Comparison of ENCODE assay signal across 8 cellular contexts in the genomic region with DNA sequence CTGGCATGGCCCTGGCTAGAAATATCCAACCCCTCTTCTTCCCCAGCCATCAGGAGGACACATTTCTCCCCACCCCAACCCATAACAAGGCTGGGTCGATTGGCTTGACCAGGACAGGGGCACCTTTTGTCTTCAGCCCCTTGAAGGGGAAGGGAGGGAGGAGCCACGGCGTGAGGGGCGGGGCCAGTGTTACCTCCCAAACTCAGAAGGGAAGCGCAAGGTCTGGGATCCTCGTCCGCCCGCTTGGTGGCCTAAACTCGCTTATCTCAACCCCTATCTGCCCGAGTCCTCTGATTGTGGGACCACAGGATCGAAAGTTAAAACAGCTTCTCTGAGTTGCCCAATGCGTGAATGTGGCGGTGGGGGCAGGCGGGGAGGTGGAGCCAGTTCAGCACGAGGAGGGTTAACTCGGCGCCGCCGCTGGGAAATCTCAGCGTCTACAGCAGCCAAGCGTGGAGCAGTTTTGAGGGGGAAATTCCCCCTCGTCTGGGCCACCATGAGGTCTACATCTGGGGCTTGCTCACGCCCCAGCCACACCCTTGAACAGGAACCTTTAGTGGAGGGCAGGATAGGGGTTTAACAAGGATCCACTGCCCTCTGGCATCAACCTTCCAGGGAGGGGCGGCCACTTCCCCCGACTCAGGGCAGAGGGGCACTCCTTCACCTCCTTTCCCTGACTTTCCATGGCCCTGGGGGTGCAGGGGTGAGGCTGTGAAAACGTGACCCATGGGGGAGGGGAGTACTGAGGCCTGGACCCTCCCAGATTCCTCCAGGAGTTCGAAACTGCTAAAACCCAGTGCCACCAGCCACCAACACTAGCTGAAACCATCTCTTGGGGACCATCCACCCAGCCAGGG. TPM values are rescaled to one million over a fixed set of nuclear protein-coding genes. Genes with fewer than 3 reads are reported as not detected.
DNase-seq lines count a peak whose midpoint lies in the region; ATAC-seq, FAIRE-seq and TF ChIP-seq lines count a peak whose summit lies in the region.

No MANE protein-coding gene starts in this region.

- TF ChIP-seq POLR2A in A549 (IDR thresholded peaks at IDR 0.05; ENCODE audit: low read length): peak; percentile 26; the same call in 1 of the 2 replicates

- H3K27me3 ChIP-seq in keratinocyte (ENCODE audit: control insufficient read depth, extremely low read depth, insufficient read depth, low read length): no peaks in the 10 kb centered on the region
- H3K27me3 ChIP-seq in BE2C: no peaks in the 10 kb centered on the region

- H3K9ac ChIP-seq in keratinocyte (ENCODE audit: control insufficient read depth, extremely low read depth, insufficient read depth, low read length): peak overlapping the region; percentile 100

- H3K27ac ChIP-seq in A549 (peak overlapping the region; percentile 92 to 98), keratinocyte (ENCODE audit: control insufficient read depth, insufficient read depth, low read length) (peak overlapping the region; percentile 100)

- peaks cover 3% of the 10 kb centered on the region for H4K20me1 ChIP-seq in keratinocyte (ENCODE audit: control insufficient read depth, extremely low read depth, insufficient read depth, low read length)

- FAIRE-seq in A549 (lab: Jason Lieb, UNC): no peak
- no peak for FAIRE-seq in keratinocyte (lab: Jason Lieb, UNC)

- H3K4me1 Mint-ChIP-seq in brain: peaks cover 49% of the 10 kb centered on the region

- TF ChIP-seq EP300 in A549 (IDR thresholded peaks at IDR 0.05): no peak

- H3K36me3 ChIP-seq in keratinocyte (ENCODE audit: control insufficient read depth in 2 of 2, extremely low read depth in 1 of 2, insufficient read depth in 2 of 2, low read length in 2 of 2): peaks cover 16 to 28% of the 10 kb centered on the region in 2 experiments
- no peaks in the 10 kb centered on the region for H3K36me3 ChIP-seq in BE2C

- peaks cover 22% of the 10 kb centered on the region for H3K79me2 ChIP-seq in keratinocyte (ENCODE audit: control insufficient read depth, insufficient read depth, low read length)

- H3K27me3 Mint-ChIP-seq in brain: no peaks in the 10 kb centered on the region

- ATAC-seq in A549 (peak; percentile 55 to 70), GM19025 (IDR thresholded peaks at IDR 0.05; ENCODE audit: low read depth, unreplicated experiment) (peak; percentile 63), HG03571 (IDR thresholded peaks at IDR 0.05; ENCODE audit: unreplicated experiment) (peak; percentile 53)

- TF ChIP-seq RAD21 in A549 (conservative IDR thresholded peaks at IDR 0.05 in 1 of 2, IDR thresholded peaks at IDR 0.05 in 1 of 2): no peak

- peak; percentile 64 to 75 for DNase-seq in A549 (ENCODE audit: low read depth in 1 of 2, low spot score in 1 of 2)
- DNase-seq in T1000 (lab: John Stamatoyannopoulos, UW): peak; percentile 73
- no peak for DNase-seq in keratinocyte (ENCODE audit: low read depth, low spot score)
- DNase-seq in stimulated activated CD4-positive, alpha-beta T cell treated with anti-CD3 and anti-CD28 coated beads, Interleukin-2, amount 100 ng/mL, for 4 hours (ENCODE audit: low read depth): peak; percentile 72
- no peak for DNase-seq in BE2C

- CTCF ChIA-PET in A549 (lab: Yijun Ruan, JAX): interaction anchor here (0.9 to 13.4 kb wide), 18 partner anchors 12 to 422 kb away, joined by 3 to 440 read pairs (median 21); a partner anchor contains a TSS

- H3K4me2 ChIP-seq in A549 (peak overlapping the region; percentile 98), keratinocyte (ENCODE audit: control insufficient read depth, extremely low read depth, insufficient read depth, low read depth, low read length) (peak overlapping the region; percentile 99)

- no peaks in the 10 kb centered on the region for H3K9me3 ChIP-seq in A549
- H3K9me3 ChIP-seq in keratinocyte (ENCODE audit: control insufficient read depth, low read depth, low read length): no peaks in the 10 kb centered on the region
- no peaks in the 10 kb centered on the region for H3K9me3 ChIP-seq in BE2C

- peak overlapping the region; percentile 59 for H3K4me3 ChIP-seq in A549
- H3K4me3 ChIP-seq in keratinocyte (ENCODE audit: control insufficient read depth in 2 of 3, extremely low read depth in 1 of 3, insufficient read depth in 2 of 3, low read depth in 1 of 3, low read length in 3 of 3): peak overlapping the region; percentile 79 to 97 (median 91)
- no peak overlapping the region for H3K4me3 ChIP-seq in BE2C (ENCODE audit: low read depth, low read length)

- peaks cover 19% of the 10 kb centered on the region for H3K4me1 ChIP-seq in A549
- peaks cover 26% of the 10 kb centered on the region for H3K4me1 ChIP-seq in keratinocyte (ENCODE audit: control insufficient read depth, extremely low read depth, insufficient read depth, low read length)
- peaks cover 7% of the 10 kb centered on the region for H3K4me1 ChIP-seq in BE2C

- POLR2A ChIA-PET in A549 (lab: Yijun Ruan, JAX): interaction anchor here (0.6 to 3.5 kb wide), 11 partner anchors 9 to 384 kb away, joined by 3 to 143 read pairs (median 11); a partner anchor contains a TSS

- 1% methylated on average over 27 of the region's 27 CpGs for WGBS in A549 (ENCODE audit: missing lambda C conversion rate)

- H3K9me3 Mint-ChIP-seq in brain: peaks cover 0 to 5% (median 0%) of the 10 kb centered on the region in 5 experiments

- H3K9me1 ChIP-seq in keratinocyte (ENCODE audit: control insufficient read depth, extremely low read depth, insufficient read depth, low read length): no peaks in the 10 kb centered on the region

- H2AFZ ChIP-seq in keratinocyte (ENCODE audit: control insufficient read depth, low read length): peak overlapping the region; percentile 85

- TF ChIP-seq CTCF in A549 (IDR thresholded peaks at IDR 0.05) (no peak), brain (conservative IDR thresholded peaks at IDR 0.05) (no peak), keratinocyte (optimal IDR thresholded peaks at IDR 0.05 in 1 of 3, IDR thresholded peaks at IDR 0.05 in 1 of 3, conservative IDR thresholded peaks at IDR 0.05 in 1 of 3; ENCODE audit: extremely low read depth in 1 of 3, insufficient read depth in 2 of 3, low read length in 3 of 3) (peak in 1 of 3 experiments; percentile 15), BE2C (IDR thresholded peaks at IDR 0.05; ENCODE audit: low read depth, low read length) (no peak)

- H3K27ac Mint-ChIP-seq in brain: peak overlapping the region in 4 of 5 experiments; percentile 96 to 99 (median 98)

- H3K36me3 Mint-ChIP-seq in brain: no peaks in the 10 kb centered on the region

- dilution Hi-C loops in keratinocyte (cut with MboI; ENCODE audit: extremely low pct_ligation_motif_present, low sequenced_read_pairs): no loop called here

- peak overlapping the region; percentile 84 to 89 (median 87) for H3K4me3 Mint-ChIP-seq in brain

RNA-seq across cellular contexts. Expression of a gene that starts 0.7 kb away (rescaled TPM):
- polyA plus RNA-seq in A549 (2011; rRNA removed): 58.8 and 64.6 TPM in 2 replicates
- polyA plus RNA-seq in A549 (2012; cell fraction: cytosol; rRNA removed): 47.5 and 61.5 TPM in 2 replicates
- 150 and 163 TPM in 2 replicates for polyA plus RNA-seq in A549 (2012; cell fraction: nucleus; rRNA removed)
- 52.9 to 59.0 TPM (median 58.4 TPM) in 3 replicates for polyA plus RNA-seq in A549 (2017; fragmentation: RNase III; extraction: RNeasy Plus Mini Kit Qiagen cat#74134 plus additional on column Dnase treatment)
- polyA minus RNA-seq in A549 (2011; rRNA and poly(A)+ RNA removed): 63.8 and 71.5 TPM in 2 replicates
- 8.8 TPM for polyA plus RNA-seq in brain (ENCODE audit: insufficient read depth, low read depth, low replicate concordance)
- 113 to 141 TPM (median 116 TPM) in 3 replicates for polyA plus RNA-seq in keratinocyte
- 29.3 TPM for polyA plus RNA-seq in keratinocyte (2011; ENCODE audit: low read depth)
- 80.7 and 85.2 TPM in 2 replicates for polyA plus RNA-seq in keratinocyte (2011; cell fraction: cytosol; rRNA removed)
- 370 and 420 TPM in 2 replicates for polyA plus RNA-seq in keratinocyte (2011; cell fraction: nucleus; rRNA removed)
- polyA plus RNA-seq in keratinocyte (2012; ENCODE audit: low replicate concordance): 84.4 and 97.5 TPM in 2 replicates
- polyA minus RNA-seq in keratinocyte: 118 to 179 TPM (median 123 TPM) in 3 replicates
- polyA minus RNA-seq in keratinocyte (2011; cell fraction: cytosol; rRNA and poly(A)+ RNA removed): 79.2 TPM
- polyA minus RNA-seq in keratinocyte (2011; cell fraction: nucleus; rRNA and poly(A)+ RNA removed): 63.6 and 103 TPM in 2 replicates
- 1.6 TPM for polyA plus RNA-seq in BE2C (2012; ENCODE audit: insufficient read depth, insufficient read length, low read depth)

RNA-seq across cellular contexts. Expression of a gene that starts 17.9 kb away (rescaled TPM):
- 5.6 and 11.5 TPM in 2 replicates for polyA plus RNA-seq in A549 (2011; rRNA removed)
- polyA plus RNA-seq in A549 (2012; cell fraction: cytosol; rRNA removed): 7.1 and 9.2 TPM in 2 replicates
- polyA plus RNA-seq in A549 (2012; cell fraction: nucleus; rRNA removed): 44.5 and 50.9 TPM in 2 replicates
- polyA plus RNA-seq in A549 (2017; fragmentation: RNase III; extraction: RNeasy Plus Mini Kit Qiagen cat#74134 plus additional on column Dnase treatment): 8.6 to 9.6 TPM (median 9.4 TPM) in 3 replicates
- 49.2 and 54.7 TPM in 2 replicates for polyA minus RNA-seq in A549 (2011; rRNA and poly(A)+ RNA removed)
- polyA plus RNA-seq in brain (ENCODE audit: insufficient read depth, low read depth, low replicate concordance): 56.5 TPM
- polyA plus RNA-seq in keratinocyte: 4.9 to 11.3 TPM (median 9.6 TPM) in 3 replicates
- polyA plus RNA-seq in keratinocyte (2011; ENCODE audit: low read depth): 19.2 TPM
- 2.6 and 5.7 TPM in 2 replicates for polyA plus RNA-seq in keratinocyte (2011; cell fraction: cytosol; rRNA removed)
- 62.8 and 95.2 TPM in 2 replicates for polyA plus RNA-seq in keratinocyte (2011; cell fraction: nucleus; rRNA removed)
- polyA plus RNA-seq in keratinocyte (2012; ENCODE audit: low replicate concordance): 13.4 and 18.9 TPM in 2 replicates
- polyA minus RNA-seq in keratinocyte: 69.3 to 132 TPM (median 78.4 TPM) in 3 replicates
- polyA minus RNA-seq in keratinocyte (2011; cell fraction: cytosol; rRNA and poly(A)+ RNA removed): 33.6 TPM
- 159 and 202 TPM in 2 replicates for polyA minus RNA-seq in keratinocyte (2011; cell fraction: nucleus; rRNA and poly(A)+ RNA removed)
- 6.4 TPM for polyA plus RNA-seq in BE2C (2012; ENCODE audit: insufficient read depth, insufficient read length, low read depth)

RNA-seq across cellular contexts. Expression of a gene that starts 21.5 kb away (rescaled TPM):
- polyA plus RNA-seq in A549 (2011; rRNA removed) (8.6 and 10.1 TPM in 2 replicates), A549 (2017; fragmentation: RNase III; extraction: RNeasy Plus Mini Kit Qiagen cat#74134 plus additional on column Dnase treatment) (7.0 to 9.8 TPM (median 7.8 TPM) in 3 replicates), brain (ENCODE audit: insufficient read depth, low read depth, low replicate concordance) (12.0 TPM), keratinocyte (11.4 to 32.2 TPM (median 22.0 TPM) in 3 replicates)
- polyA plus RNA-seq in A549 (2012; cell fraction: cytosol; rRNA removed): 10.6 and 15.3 TPM in 2 replicates
- 17.8 and 22.4 TPM in 2 replicates for polyA plus RNA-seq in A549 (2012; cell fraction: nucleus; rRNA removed)
- 10.3 and 14.3 TPM in 2 replicates for polyA minus RNA-seq in A549 (2011; rRNA and poly(A)+ RNA removed)
- 10.2 TPM for polyA plus RNA-seq in keratinocyte (2011; ENCODE audit: low read depth)
- 11.5 and 12.4 TPM in 2 replicates for polyA plus RNA-seq in keratinocyte (2011; cell fraction: cytosol; rRNA removed)
- 22.0 and 23.6 TPM in 2 replicates for polyA plus RNA-seq in keratinocyte (2011; cell fraction: nucleus; rRNA removed)
- 12.5 and 28.1 TPM in 2 replicates for polyA plus RNA-seq in keratinocyte (2012; ENCODE audit: low replicate concordance)
- polyA minus RNA-seq in keratinocyte: 12.9 to 27.4 TPM (median 18.7 TPM) in 3 replicates
- polyA minus RNA-seq in keratinocyte (2011; cell fraction: cytosol; rRNA and poly(A)+ RNA removed): 23.4 TPM
- polyA minus RNA-seq in keratinocyte (2011; cell fraction: nucleus; rRNA and poly(A)+ RNA removed): 15.6 and 16.0 TPM in 2 replicates
- 24.8 TPM for polyA plus RNA-seq in BE2C (2012; ENCODE audit: insufficient read depth, insufficient read length, low read depth)

RNA-seq across cellular contexts. Expression of a gene that starts 31.8 kb away (rescaled TPM):
- polyA plus RNA-seq in A549 (2011; rRNA removed) (24.7 and 28.4 TPM in 2 replicates), A549 (2017; fragmentation: RNase III; extraction: RNeasy Plus Mini Kit Qiagen cat#74134 plus additional on column Dnase treatment) (11.9 to 13.2 TPM (median 12.7 TPM) in 3 replicates), brain (ENCODE audit: insufficient read depth, low read depth, low replicate concordance) (11.2 TPM), keratinocyte (7.4 to 18.6 TPM (median 11.2 TPM) in 3 replicates)
- polyA plus RNA-seq in A549 (2012; cell fraction: cytosol; rRNA removed): 7.3 and 8.7 TPM in 2 replicates
- 10.8 and 20.7 TPM in 2 replicates for polyA plus RNA-seq in A549 (2012; cell fraction: nucleus; rRNA removed)
- 14.0 and 15.9 TPM in 2 replicates for polyA minus RNA-seq in A549 (2011; rRNA and poly(A)+ RNA removed)
- 1.5 TPM for polyA plus RNA-seq in keratinocyte (2011; ENCODE audit: low read depth)
- polyA plus RNA-seq in keratinocyte (2011; cell fraction: cytosol; rRNA removed): 3.0 and 5.9 TPM in 2 replicates
- 24.8 and 26.6 TPM in 2 replicates for polyA plus RNA-seq in keratinocyte (2011; cell fraction: nucleus; rRNA removed)
- 3.7 and 5.2 TPM in 2 replicates for polyA plus RNA-seq in keratinocyte (2012; ENCODE audit: low replicate concordance)
- polyA minus RNA-seq in keratinocyte: 7.3 to 16.4 TPM (median 10.6 TPM) in 3 replicates
- polyA minus RNA-seq in keratinocyte (2011; cell fraction: cytosol; rRNA and poly(A)+ RNA removed): 2.3 TPM
- 9.1 and 17.1 TPM in 2 replicates for polyA minus RNA-seq in keratinocyte (2011; cell fraction: nucleus; rRNA and poly(A)+ RNA removed)
- 5.8 TPM for polyA plus RNA-seq in BE2C (2012; ENCODE audit: insufficient read depth, insufficient read length, low read depth)

RNA-seq across cellular contexts. Expression of a gene that starts 37.0 kb away (rescaled TPM):
- polyA plus RNA-seq in A549 (2011; rRNA removed): not detected in 2 replicates
- not detected in 2 replicates for polyA plus RNA-seq in A549 (2012; cell fraction: cytosol; rRNA removed)
- not detected in 2 replicates for polyA plus RNA-seq in A549 (2012; cell fraction: nucleus; rRNA removed)
- not detected in 3 replicates for polyA plus RNA-seq in A549 (2017; fragmentation: RNase III; extraction: RNeasy Plus Mini Kit Qiagen cat#74134 plus additional on column Dnase treatment)
- polyA minus RNA-seq in A549 (2011; rRNA and poly(A)+ RNA removed): not detected in 2 replicates
- not detected for polyA plus RNA-seq in brain (ENCODE audit: insufficient read depth, low read depth, low replicate concordance)
- polyA plus RNA-seq in keratinocyte: not detected in 3 replicates
- not detected for polyA plus RNA-seq in keratinocyte (2011; ENCODE audit: low read depth)
- polyA plus RNA-seq in keratinocyte (2011; cell fraction: cytosol; rRNA removed): not detected in 2 replicates
- polyA plus RNA-seq in keratinocyte (2011; cell fraction: nucleus; rRNA removed): not detected in 2 replicates
- not detected in 2 replicates for polyA plus RNA-seq in keratinocyte (2012; ENCODE audit: low replicate concordance)
- polyA minus RNA-seq in keratinocyte: not detected in 3 replicates
- polyA minus RNA-seq in keratinocyte (2011; cell fraction: cytosol; rRNA and poly(A)+ RNA removed): not detected
- not detected in 2 replicates for polyA minus RNA-seq in keratinocyte (2011; cell fraction: nucleus; rRNA and poly(A)+ RNA removed)
- not detected for polyA plus RNA-seq in BE2C (2012; ENCODE audit: insufficient read depth, insufficient read length, low read depth)

Comparison
In these comparisons a context has a peak if more than half of its experiments do, and no peak if none do; other contexts are left out.
1. DNase-seq: peak in A549 (2 of 2), T1000 (single experiment) and stimulated activated CD4-positive, alpha-beta T cell treated with anti-CD3 and anti-CD28 coated beads, Interleukin-2, amount 100 ng/mL, for 4 hours (single experiment); none in keratinocyte (single experiment) and BE2C (single experiment).
2. Peak in every context shown above with its lines, with median percentiles within 50 percentile points of each other: ATAC-seq.